8 cellular contexts compared by ENCODE assay signal in genomic region chr11:8019671-8020597, GRCh38. TPM values are rescaled to one million over a fixed set of nuclear protein-coding genes. Genes with fewer than 3 reads are reported as not detected.
DNase-seq lines count a peak whose midpoint lies in the region; ATAC-seq, FAIRE-seq and TF ChIP-seq lines count a peak whose summit lies in the region.

No MANE protein-coding gene starts in this region.

- RAD21 ChIA-PET in GM12878 (lab: Charles Lee; ENCODE audit: unreplicated experiment) = no interaction called here

- ATAC-seq in GM12878 (peak; percentile 48), HG03159 (IDR thresholded peaks at IDR 0.05; ENCODE audit: unreplicated experiment) (no peak)

- no peaks in the 10 kb centered on the region for H3K79me2 ChIP-seq in GM12878 (ENCODE audit: control insufficient read depth, insufficient read depth, low read length)

- TF ChIP-seq POLR2A in GM12878 (IDR thresholded peaks at IDR 0.05; ENCODE audit: low read depth, low read length) = no peak

- 0 out of 2 replicates have a peak overlapping the region, but pooled peaks have one; percentile 25 for H3K4me2 ChIP-seq in GM12878 (ENCODE audit: control insufficient read depth, insufficient read depth)

- intact Hi-C loops in GM12878 (cut with micrococcal nuclease; ENCODE audit: unreplicated experiment) = no loop called here

- WGBS in GM12878 (ENCODE audit: insufficient coverage, insufficient replicate concordance, low lambda C conversion rate, missing lambda C conversion rate) = 13% methylated on average over 43 of the region's 59 CpGs

- peaks cover 11% of the 10 kb centered on the region; the same call in 1 of the 2 replicates for H3K4me1 ChIP-seq in ES-I3 (ENCODE audit: insufficient read depth, low read length)
- no peaks in the 10 kb centered on the region for H3K4me1 ChIP-seq in GM12878 (ENCODE audit: control insufficient read depth, insufficient read depth, low read length)

- TF ChIP-seq CTCF in GM12878 (IDR thresholded peaks at IDR 0.05 in 2 of 3, conservative IDR thresholded peaks at IDR 0.05 in 1 of 3; ENCODE audit: control insufficient read depth in 2 of 3, extremely low read depth in 1 of 3, insufficient read depth in 1 of 3, low read depth in 3 of 3, low read length in 3 of 3) = no peak
- TF ChIP-seq CTCF in D721Med (IDR thresholded peaks at IDR 0.05; ENCODE audit: insufficient read depth, missing control alignments) = no peak

- H3K4me3 ChIP-seq in GM12878 (no peak overlapping the region), iPS-18c (ENCODE audit: insufficient read depth, low read depth, low read length) (peak overlapping the region; percentile 60), skin epidermis (peak overlapping the region; percentile 31 to 57 (median 45))

- POLR2A ChIA-PET in GM12878 (lab: Charles Lee) = no interaction called here

- H3K27me3 ChIP-seq in GM12878 (replicated peaks in 1 of 2; ENCODE audit: control insufficient read depth in 2 of 2, insufficient read depth in 2 of 2, low read length in 1 of 2) = peaks cover 7 to 8% of the 10 kb centered on the region in 2 experiments

- CTCF ChIA-PET in GM12878 (lab: Yijun Ruan, JAX) = interaction anchor here (1.1 to 1.3 kb wide), 2 partner anchors 16 to 66 kb away, joined by 3 read pairs; no protein-coding TSS in a partner anchor

- FAIRE-seq in GM12878 (lab: Jason Lieb, UNC) (no peak), D721Med (lab: Jason Lieb, UNC) (no peak)

- peak; percentile 30 for DNase-seq in RPMI7951 (ENCODE audit: low read depth)
- DNase-seq in GM12878 (ENCODE audit: low read depth, low spot score) = no peak
- DNase-seq in HCEC 1CT = no peak
- DNase-seq in D721Med (ENCODE audit: insufficient read length, low spot score) = no peak

- no peak for TF ChIP-seq RAD21 in GM12878 (IDR thresholded peaks at IDR 0.05; ENCODE audit: insufficient read depth, low read depth, low read length)

- no peak for TF ChIP-seq EP300 in GM12878 (IDR thresholded peaks at IDR 0.05; ENCODE audit: borderline replicate concordance in 1 of 2, control insufficient read depth in 1 of 2, low read depth in 2 of 2, low read length in 2 of 2)

- in situ Hi-C loops in GM12878 (cut with MboI) = no loop called here

- H3K36me3 ChIP-seq in ES-I3 (ENCODE audit: insufficient read depth, low read length) (no peaks in the 10 kb centered on the region), GM12878 (ENCODE audit: control insufficient read depth in 2 of 2, insufficient read depth in 2 of 2, low read length in 1 of 2) (no peaks in the 10 kb centered on the region)

- BruUV-seq in GM12878 (replicated peaks; lab: Mats Ljungman, UMichigan) = no TSS peak

- H4K20me1 ChIP-seq in GM12878 (ENCODE audit: control insufficient read depth, insufficient read depth) = no peaks in the 10 kb centered on the region

- SMC1A ChIA-PET in GM12878 (lab: Charles Lee; ENCODE audit: uncharacterized antibody, unreplicated experiment) = no interaction called here

- H3K9me3 ChIP-seq in ES-I3 (ENCODE audit: control insufficient read depth, insufficient read depth, low read length) (no peaks in the 10 kb centered on the region), GM12878 (replicated peaks; ENCODE audit: control insufficient read depth, insufficient read depth, low read length) (no peaks in the 10 kb centered on the region), iPS-18c (ENCODE audit: control insufficient read depth, insufficient read depth, low read length) (no peaks in the 10 kb centered on the region)

- H3K27ac ChIP-seq in GM12878 (ENCODE audit: control insufficient read depth, insufficient read depth) (no peak overlapping the region), skin epidermis (peak overlapping the region in 9 of 21 experiments; percentile 14 to 79 (median 70))

- H3K9ac ChIP-seq in ES-I3 (ENCODE audit: low read depth, low read length) = peak overlapping the region; percentile 61; the same call in 1 of the 2 replicates
- no peak overlapping the region for H3K9ac ChIP-seq in GM12878 (ENCODE audit: control insufficient read depth, insufficient read depth, low read length)

- H2AFZ ChIP-seq in GM12878 (ENCODE audit: control insufficient read depth, low read depth, low read length) = no peak overlapping the region

TF ChIP-seq in GM12878, 131 proteins besides CTCF, POLR2A, EP300 and RAD21:
- TF ChIP-seq EZH2 (IDR thresholded peaks at IDR 0.05; ENCODE audit: borderline replicate concordance, control insufficient read depth, low read depth, low read length) = 0 out of 2 replicates have a peak, but pooled peaks have one; percentile 25
- TF ChIP-seq POLR2AphosphoS2 (IDR thresholded peaks at IDR 0.05; ENCODE audit: low read depth, low read length) = no peak
- TF ChIP-seq MEF2B (IDR thresholded peaks at IDR 0.05; ENCODE audit: partially characterized antibody, poor library complexity, severe bottlenecking) = no peak

RNA-seq across cellular contexts. Expression of gene EIF3F, which starts 32.8 kb away (rescaled TPM):
- total RNA-seq in RPMI7951 (2014; rRNA removed; shearing (Covaris generic)) = 207 and 216 TPM in 2 replicates
- 171 and 188 TPM in 2 replicates for total RNA-seq in GM12878 (2013; cell fraction: nucleolus; rRNA removed)
- total RNA-seq in GM12878 (2014; rRNA removed) = 371 and 461 TPM in 2 replicates
- total RNA-seq in GM12878 (2014; rRNA removed; fragmentation: Illumina TruSeq; extraction: Trizol) = 208 and 214 TPM in 2 replicates
- 363 and 377 TPM in 2 replicates for total RNA-seq in GM12878 (2021)
- 319 TPM for polyA plus RNA-seq in GM12878 (2011; ENCODE audit: low read depth)
- 92.5 and 112 TPM in 2 replicates for polyA plus RNA-seq in GM12878 (2011; rRNA removed)
- 196 and 274 TPM in 2 replicates for polyA plus RNA-seq in GM12878 (2011; cell fraction: cytosol; rRNA removed)
- 170 and 260 TPM in 2 replicates for polyA plus RNA-seq in GM12878 (2011; cell fraction: nucleus; rRNA removed)
- 342 and 436 TPM in 2 replicates for polyA plus RNA-seq in GM12878 (2012)
- 317 and 323 TPM in 2 replicates for polyA plus RNA-seq in GM12878 (2014; fragmentation: Illumina TruSeq; extraction: Trizol)
- polyA plus RNA-seq in GM12878 (2014; fragmentation: Nextera tagmentation; extraction: Ambion mirVana) = 100 to 1,000 TPM in 1 of 2 experiments, 10 to 100 TPM in 1; 81.3 to 226 TPM
- 211 and 259 TPM in 2 replicates for polyA plus RNA-seq in GM12878 (2014; rRNA removed)
- 100 to 1,000 TPM; 158 to 177 TPM for polyA plus RNA-seq in GM12878 (2016; fragmentation: Nextera tagmentation; extraction: Ambion mirVana)
- 176 and 215 TPM in 2 replicates for polyA minus RNA-seq in GM12878 (2011; rRNA and poly(A)+ RNA removed)
- polyA minus RNA-seq in GM12878 (2011; cell fraction: cytosol; rRNA and poly(A)+ RNA removed) = 93.1 and 122 TPM in 2 replicates
- polyA minus RNA-seq in GM12878 (2011; cell fraction: nucleus; rRNA and poly(A)+ RNA removed) = 48.1 and 68.6 TPM in 2 replicates

RNA-seq across cellular contexts. Expression of gene NLRP10, which starts 54.7 kb away (rescaled TPM):
- total RNA-seq in RPMI7951 (2014; rRNA removed; shearing (Covaris generic)) = not detected in 2 replicates
- 0.21 TPM in 1 of 2 replicates, not detected in the other for total RNA-seq in GM12878 (2013; cell fraction: nucleolus; rRNA removed)
- total RNA-seq in GM12878 (2014; rRNA removed) = not detected in 2 replicates
- not detected in 2 replicates for total RNA-seq in GM12878 (2014; rRNA removed; fragmentation: Illumina TruSeq; extraction: Trizol)
- total RNA-seq in GM12878 (2021) = not detected in 2 replicates
- not detected for polyA plus RNA-seq in GM12878 (2011; ENCODE audit: low read depth)
- polyA plus RNA-seq in GM12878 (2011; rRNA removed) = 0.04 TPM in 1 of 2 replicates, not detected in the other
- 0.01 and 0.02 TPM in 2 replicates for polyA plus RNA-seq in GM12878 (2011; cell fraction: cytosol; rRNA removed)
- polyA plus RNA-seq in GM12878 (2011; cell fraction: nucleus; rRNA removed) = 0.04 and 0.07 TPM in 2 replicates
- not detected in 2 replicates for polyA plus RNA-seq in GM12878 (2012)
- polyA plus RNA-seq in GM12878 (2014; fragmentation: Illumina TruSeq; extraction: Trizol) = not detected in 2 replicates
- polyA plus RNA-seq in GM12878 (2014; fragmentation: Nextera tagmentation; extraction: Ambion mirVana) = not detected
- not detected in 2 replicates for polyA plus RNA-seq in GM12878 (2014; rRNA removed)
- polyA plus RNA-seq in GM12878 (2016; fragmentation: Nextera tagmentation; extraction: Ambion mirVana) = not detected
- polyA minus RNA-seq in GM12878 (2011; rRNA and poly(A)+ RNA removed) = 0.07 and 0.10 TPM in 2 replicates
- polyA minus RNA-seq in GM12878 (2011; cell fraction: cytosol; rRNA and poly(A)+ RNA removed) = not detected in 2 replicates
- 0.24 TPM in 1 of 2 replicates, not detected in the other for polyA minus RNA-seq in GM12878 (2011; cell fraction: nucleus; rRNA and poly(A)+ RNA removed)
